Comparison of ENCODE assay signal across 17 cellular contexts in the genomic region with DNA sequence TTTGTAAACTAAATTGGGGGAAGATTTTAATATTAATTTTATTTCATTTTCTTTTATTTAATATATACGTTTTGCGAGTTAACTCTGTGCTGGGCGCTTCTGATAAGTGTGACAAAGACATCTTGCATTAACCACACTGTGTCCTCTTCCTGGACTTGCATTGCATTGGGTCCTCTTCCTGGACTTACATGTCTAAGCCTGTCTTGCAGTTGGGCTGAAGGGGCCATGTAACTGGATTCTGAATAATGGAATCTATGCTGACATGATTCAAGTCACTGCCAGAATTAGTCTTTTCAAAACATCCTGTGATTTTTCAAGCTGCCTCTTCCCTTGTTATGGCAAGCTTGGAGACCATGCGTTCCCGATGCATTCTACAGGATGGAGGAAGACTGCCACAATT.
DNase-seq lines count a peak whose midpoint lies in the region; ATAC-seq and TF ChIP-seq lines count a peak whose summit lies in the region.
"Had no signal": no experiment of that assay in that cellular context is flagged by ENCODE, and none has a peak within 500 bp of the region (broad histone marks: within the 10 kb centered on the region; RNA-seq: fewer than 3 reads in every experiment).

No MANE protein-coding gene starts in this region.

- H2AFZ ChIP-seq in mammary epithelial cell (ENCODE audit: low read depth, low read length), result peak overlapping the region; percentile 48
- peak overlapping the region; percentile 37 for H2AFZ ChIP-seq in neuronal stem cell (ENCODE audit: low read length)
- H2AFZ ChIP-seq: GM23338 had no signal

- no peaks in the 10 kb centered on the region for H3K79me1 ChIP-seq in neuronal stem cell (ENCODE audit: low read depth, low read length)

- no peak overlapping the region for H4K8ac ChIP-seq in neuronal stem cell (ENCODE audit: low read depth, low read length)

- no peaks in the 10 kb centered on the region for H3K79me2 ChIP-seq in mammary epithelial cell (ENCODE audit: insufficient read depth, low read length)

- BruUV-seq in mammary epithelial cell (replicated peaks; lab: Mats Ljungman, UMichigan), result no TSS peak

- peak overlapping the region; percentile 61 for H3K4me2 ChIP-seq in mammary epithelial cell (ENCODE audit: insufficient read depth, low read depth, low read length)
- no peak overlapping the region for H3K4me2 ChIP-seq in neuronal stem cell (ENCODE audit: insufficient read depth, low read length, poor library complexity, severe bottlenecking)
- H3K4me2 ChIP-seq: GM23338 had no signal

- in situ Hi-C loops in mammary epithelial cell (cut with MboI; ENCODE audit: low sequenced_read_pairs in 2 of 2), result no loop called here

- TF ChIP-seq CTCF in mammary epithelial cell (conservative IDR thresholded peaks at IDR 0.05 in 1 of 2, IDR thresholded peaks at IDR 0.05 in 1 of 2; ENCODE audit: extremely low read depth in 1 of 2, insufficient read depth in 1 of 2, low read depth in 1 of 2, low read length in 2 of 2) (no peak), breast epithelium (IDR thresholded peaks at IDR 0.05) (no peak), RWPE2 (IDR thresholded peaks at IDR 0.05; ENCODE audit: poor library complexity, severe bottlenecking) (no peak), epithelial cell of esophagus (IDR thresholded peaks at IDR 0.05; ENCODE audit: insufficient read depth, low read depth, low read length, missing control alignments) (no peak)

- no peak overlapping the region for H3K18ac ChIP-seq in neuronal stem cell (ENCODE audit: low read length)

- intact Hi-C loops in mammary epithelial cell (cut with micrococcal nuclease), result loop anchor here (10.0 kb wide), 1 partner anchor 45 kb away; no protein-coding TSS in a partner anchor
- intact Hi-C loops in breast epithelium (cut with DNase I; ENCODE audit: low total_unique reads), result no loop called here

- H3K27me3 ChIP-seq in mammary epithelial cell (ENCODE audit: insufficient read depth, low read length), result no peaks in the 10 kb centered on the region
- no peaks in the 10 kb centered on the region for H3K27me3 ChIP-seq in breast epithelium
- no peaks in the 10 kb centered on the region for H3K27me3 ChIP-seq in RWPE2 (ENCODE audit: insufficient read depth, poor library complexity, severe bottlenecking)
- no peaks in the 10 kb centered on the region for H3K27me3 ChIP-seq in neuronal stem cell (ENCODE audit: control insufficient read depth in 3 of 3, insufficient read depth in 3 of 3, low read depth in 1 of 3, low read length in 3 of 3)

- H3K4me3 ChIP-seq in mammary epithelial cell (replicated peaks in 1 of 3; ENCODE audit: insufficient read depth in 1 of 3, low read depth in 2 of 3, low read length in 3 of 3) (no peak overlapping the region), breast epithelium (no peak overlapping the region), RWPE2 (ENCODE audit: severe bottlenecking) (no peak overlapping the region), epithelial cell of esophagus (ENCODE audit: low read length) (no peak overlapping the region), neuronal stem cell (ENCODE audit: low read length in 2 of 2) (no peak overlapping the region)
- H3K4me3 ChIP-seq: GM12878, GM23338 had no signal

- DNase-seq in mammary epithelial cell (peak; percentile 50), breast epithelium (ENCODE audit: low spot score in 2 of 2) (no peak), RWPE2 (ENCODE audit: low spot score) (no peak), epithelial cell of esophagus (ENCODE audit: low read depth) (peak; percentile 74), neuronal stem cell (ENCODE audit: low spot score) (no peak), SW480 (ENCODE audit: low spot score) (no peak), NCI-H345 (lab: John Stamatoyannopoulos, UW) (no peak)
- DNase-seq: C1 segment of cervical spinal cord; Caco-2; CD4-positive, alpha-beta memory T cell; DMS153; DND-41; H9 had no signal

- H3K9me3 ChIP-seq in mammary epithelial cell (replicated peaks; ENCODE audit: insufficient read depth, low read length) (no peaks in the 10 kb centered on the region), breast epithelium (no peaks in the 10 kb centered on the region), RWPE2 (ENCODE audit: severe bottlenecking) (no peaks in the 10 kb centered on the region), neuronal stem cell (replicated peaks in 1 of 2; ENCODE audit: control insufficient read depth in 2 of 2, insufficient read depth in 1 of 2, low read depth in 1 of 2, low read length in 2 of 2) (no peaks in the 10 kb centered on the region)
- H3K9me3 ChIP-seq: Caco-2 had no signal

- H2BK120ac ChIP-seq in neuronal stem cell (ENCODE audit: low read depth, low read length), result no peak overlapping the region

- H2AK5ac ChIP-seq in neuronal stem cell (ENCODE audit: low read depth, low read length), result no peak overlapping the region

- H3K36me3 ChIP-seq in mammary epithelial cell (ENCODE audit: insufficient read depth, low read length), result no peaks in the 10 kb centered on the region
- H3K36me3 ChIP-seq in breast epithelium, result no peaks in the 10 kb centered on the region
- no peaks in the 10 kb centered on the region for H3K36me3 ChIP-seq in RWPE2 (ENCODE audit: low read depth)
- H3K36me3 ChIP-seq in neuronal stem cell (replicated peaks in 1 of 2; ENCODE audit: control insufficient read depth in 2 of 2, insufficient read depth in 2 of 2, low read length in 2 of 2), result no peaks in the 10 kb centered on the region

- H3K23ac ChIP-seq in neuronal stem cell (ENCODE audit: low read depth, low read length, poor library complexity), result no peak overlapping the region

- peak; percentile 75 for ATAC-seq in RWPE2 (ENCODE audit: low read depth)
- ATAC-seq in GM21381 (IDR thresholded peaks at IDR 0.05; ENCODE audit: unreplicated experiment), result no peak
- ATAC-seq: GM12878, GM23338, HCT116 had no signal

- H3K27ac ChIP-seq in mammary epithelial cell (ENCODE audit: insufficient read depth, low read depth, low read length) (no peak overlapping the region), breast epithelium (no peak overlapping the region), RWPE2 (ENCODE audit: poor library complexity, severe bottlenecking) (no peak overlapping the region), neuronal stem cell (replicated peaks; ENCODE audit: low read length) (no peak overlapping the region)

- no peak overlapping the region for H2BK5ac ChIP-seq in neuronal stem cell (ENCODE audit: low read length)

- H3K4me1 ChIP-seq in mammary epithelial cell (ENCODE audit: insufficient read depth, low read length) (peaks cover 9% of the 10 kb centered on the region), breast epithelium (no peaks in the 10 kb centered on the region), RWPE2 (ENCODE audit: insufficient read depth, poor library complexity, severe bottlenecking) (peaks cover 21% of the 10 kb centered on the region), neuronal stem cell (ENCODE audit: control insufficient read depth in 2 of 2, insufficient read depth in 1 of 2, low read depth in 1 of 2, low read length in 2 of 2) (peaks cover 4 to 6% of the 10 kb centered on the region in 2 donors)
- H3K4me1 ChIP-seq: Caco-2 had no signal

- H3K4ac ChIP-seq in neuronal stem cell (ENCODE audit: low read length), result no peak overlapping the region

- dilution Hi-C loops in mammary epithelial cell (cut with HindIII; ENCODE audit: low sequenced_read_pairs), result no loop called here

- H3K9ac ChIP-seq in mammary epithelial cell (ENCODE audit: insufficient read depth, low read length) (no peak overlapping the region), neuronal stem cell (ENCODE audit: low read depth, low read length, poor library complexity) (no peak overlapping the region)

- H2BK12ac ChIP-seq in neuronal stem cell (ENCODE audit: low read length), result no peak overlapping the region

- no peak overlapping the region for H2BK15ac ChIP-seq in neuronal stem cell (ENCODE audit: low read length)

- H4K20me1 ChIP-seq in mammary epithelial cell (ENCODE audit: insufficient read depth, low read length), result no peaks in the 10 kb centered on the region

- TF ChIP-seq POLR2A in breast epithelium (IDR thresholded peaks at IDR 0.05), result no peak

- H4K91ac ChIP-seq in neuronal stem cell (ENCODE audit: low read depth, low read length, poor library complexity), result no peak overlapping the region

- WGBS in mammary epithelial cell (ENCODE audit: low coverage, missing lambda C conversion rate), result 40% methylated on average over 5 of the region's 5 CpGs
- no CpG with 5 or more reads among the region's 5 CpGs for WGBS in neuronal stem cell (ENCODE audit: extremely low coverage in 2 of 2, insufficient read length in 2 of 2, insufficient replicate concordance in 1 of 2), 2 donors

- CTCF ChIA-PET in mammary epithelial cell (lab: Charles Lee; ENCODE audit: low non-redundant PET), result interaction anchor here (0.6 kb wide), 1 partner anchor 199 kb away, joined by 3 read pairs; no protein-coding TSS in a partner anchor

- H3K14ac ChIP-seq in neuronal stem cell (ENCODE audit: low read length), result no peak overlapping the region

Comparison
In these comparisons a context has a peak if more than half of its experiments do, and no peak if none do; other contexts are left out.
1. DNase-seq: peak in mammary epithelial cell (single experiment) and epithelial cell of esophagus (single experiment); none in breast epithelium (0 of 2), RWPE2 (single experiment), neuronal stem cell (single experiment), SW480 (single experiment) and NCI-H345 (single experiment).